In genomic region chr2:183186296-183186695, GRCh38 we compare ENCODE assay signal across 23 cellular contexts.
"Had no signal": no experiment of that assay in that cellular context is flagged by ENCODE, and none has a peak within 500 bp of the region (broad histone marks: within the 10 kb centered on the region; RNA-seq: fewer than 3 reads in every experiment).

No MANE protein-coding gene starts in this region.

- H3K27ac Mint-ChIP-seq: activated CD4-positive, alpha-beta memory T cell treated with anti-CD3 and anti-CD28 coated beads for 36 hours; activated naive CD4-positive, alpha-beta T cell treated with anti-CD3 and anti-CD28 coated beads, Interleukin-2, amount 50 U/mL, for 72 hours; mesothelial cell of epicardium; nephron; T-cell had no signal

- ATAC-seq: activated naive CD4-positive, alpha-beta T cell treated with anti-CD3 and anti-CD28 coated beads, Interleukin-2, amount 50 U/mL, for 72 hours; T-cell had no signal

- DNase-seq: activated CD4-positive, alpha-beta memory T cell treated with anti-CD3 and anti-CD28 coated beads for 36 hours; activated CD4-positive, alpha-beta T cell treated with anti-CD3 and anti-CD28 coated beads for 4 hours; activated gamma-delta T cell treated with Interleukin-2 at 50 U/mL for 16 hours; activated T-cell treated with anti-CD3 and anti-CD28 coated beads for 4 hours; brain microvascular endothelial cell; cortex of kidney; effector CD8-positive, alpha-beta T cell; left lung; nucleus accumbens; posterior cingulate gyrus; stimulated activated naive CD4-positive, alpha-beta T cell; substantia nigra; T-cell had no signal

- H3K4me1 ChIP-seq: esophagus muscularis mucosa, left lung, tibial nerve had no signal

- H3K4me1 Mint-ChIP-seq: mesothelial cell of epicardium, nephron had no signal

- FAIRE-seq: endothelial cell of umbilical vein, frontal cortex, urothelium cell line had no signal

- H3K27me3 Mint-ChIP-seq: activated CD4-positive, alpha-beta memory T cell treated with anti-CD3 and anti-CD28 coated beads for 36 hours; T-cell had no signal

- H3K4me3 ChIP-seq: esophagus muscularis mucosa, left lung, tibial nerve had no signal

- H3K27ac ChIP-seq: brain microvascular endothelial cell, esophagus muscularis mucosa, left lung, tibial nerve had no signal

- H3K36me3 ChIP-seq: brain microvascular endothelial cell had no signal

- H3K27me3 ChIP-seq: brain microvascular endothelial cell, esophagus muscularis mucosa, left lung, tibial nerve had no signal

- H3K4me3 Mint-ChIP-seq: activated CD4-positive, alpha-beta memory T cell treated with anti-CD3 and anti-CD28 coated beads for 36 hours; activated T-helper 1 cell treated with anti-CD3 and anti-CD28 coated beads, Interleukin-12 subunit alpha, Interleukin-12 subunit beta, Interleukin-2, Interleukin-4 antibody, amounts not matched to agents 30 ng/mL and 10 ng/mL and 1 ng/mL, durations not matched to agents 14 hours and 24 hours and 36 hours; mesothelial cell of epicardium; nephron; T-cell; WTC11 had no signal
